ENCODE assay signal across 1 cellular context in genomic region chr22:21762712-21763581, GRCh38.
TF ChIP-seq lines count a peak whose summit lies in the region.

No MANE protein-coding gene starts in this region.

TF ChIP-seq in GM12878, 131 proteins besides CTCF, POLR2A, EP300 and RAD21 (continued from another document and continues in another):
- TF ChIP-seq EGR1 (IDR thresholded peaks at IDR 0.05; ENCODE audit: borderline replicate concordance in 1 of 2, low read depth in 2 of 2, low read length in 2 of 2) (peak in 1 of 2 experiments; percentile 26; a peak in 1 of 3 replicates), E2F8 (IDR thresholded peaks at IDR 0.05; ENCODE audit: low read depth, partially characterized antibody) (no peak), NR2F1 (conservative IDR thresholded peaks at IDR 0.05) (no peak; the same call in 1 of the 2 replicates), ZZZ3 (IDR thresholded peaks at IDR 0.05; ENCODE audit: control insufficient read depth, insufficient read length, low read depth) (no peak), POU2F2 (IDR thresholded peaks at IDR 0.05; ENCODE audit: borderline replicate concordance, low read depth, low read length) (peak; percentile 84; the same call in 2 of the 3 replicates), CHD2 (IDR thresholded peaks at IDR 0.05; ENCODE audit: borderline replicate concordance, low read depth, low read length) (no peak), BCL11A (IDR thresholded peaks at IDR 0.05; ENCODE audit: low read depth, low read length) (peak; percentile 80), FOXK2 (IDR thresholded peaks at IDR 0.05) (no peak), CREB1 (IDR thresholded peaks at IDR 0.05; ENCODE audit: low read depth) (no peak), PRDM15 (CRISPR knock-in tag; IDR thresholded peaks at IDR 0.05) (no peak), NRF1 (conservative IDR thresholded peaks at IDR 0.05; ENCODE audit: low read depth, low read length) (no peak), SRF (IDR thresholded peaks at IDR 0.05; ENCODE audit: low read depth in 2 of 2, low read length in 2 of 2) (no peak), MLLT1 (IDR thresholded peaks at IDR 0.05) (no peak), SREBF2 (IDR thresholded peaks at IDR 0.05; ENCODE audit: low read length) (no peak), TARDBP (IDR thresholded peaks at IDR 0.05; ENCODE audit: borderline replicate concordance) (no peak), PAX8 (IDR thresholded peaks at IDR 0.05) (no peak), ZNF384 (IDR thresholded peaks at IDR 0.05; ENCODE audit: borderline replicate concordance, low read depth, low read length) (peak; percentile 48; the same call in 1 of the 2 replicates), REST (IDR thresholded peaks at IDR 0.05; ENCODE audit: low read depth, low read length) (no peak), CREM (IDR thresholded peaks at IDR 0.05; ENCODE audit: low read depth) (peak; percentile 57; the same call in 1 of the 2 replicates), USF1 (IDR thresholded peaks at IDR 0.05; ENCODE audit: borderline replicate concordance, extremely low read length, insufficient read depth, low read depth, low read length) (no peak), PKNOX1 (IDR thresholded peaks at IDR 0.05) (peak; percentile 82), MXI1 (IDR thresholded peaks at IDR 0.05; ENCODE audit: low read depth, low read length) (peak; percentile 90), JUNB (IDR thresholded peaks at IDR 0.05) (peak; percentile 87), SIX5 (IDR thresholded peaks at IDR 0.05; ENCODE audit: low read depth, low read length, severe bottlenecking) (no peak), FOXM1 (IDR thresholded peaks at IDR 0.05; ENCODE audit: low read depth, low read length) (peak; percentile 53; the same call in 1 of the 2 replicates), SUPT20H (IDR thresholded peaks at IDR 0.05; ENCODE audit: borderline replicate concordance, control insufficient read depth, low read depth, low read length) (no peak), MYB (IDR thresholded peaks at IDR 0.05; ENCODE audit: borderline replicate concordance, low read depth, low read length) (0 out of 2 replicates have a peak, but pooled peaks have one; percentile 33), WRNIP1 (IDR thresholded peaks at IDR 0.05; ENCODE audit: borderline replicate concordance, low read depth, low read length) (no peak), CHD1 (IDR thresholded peaks at IDR 0.05; ENCODE audit: low read depth, low read length) (no peak), TCF7 (IDR thresholded peaks at IDR 0.05; ENCODE audit: borderline replicate concordance) (no peak), ATF7 (IDR thresholded peaks at IDR 0.05; ENCODE audit: low read depth) (peak; percentile 77), ZBTB40 (IDR thresholded peaks at IDR 0.05; ENCODE audit: borderline replicate concordance) (no peak), ELK1 (IDR thresholded peaks at IDR 0.05; ENCODE audit: low read depth, low read length) (no peak), IRF3 (IDR thresholded peaks at IDR 0.05) (no peak), CBX5 (IDR thresholded peaks at IDR 0.05; ENCODE audit: low read depth) (no peak), ZNF274 (IDR thresholded peaks at IDR 0.05; ENCODE audit: insufficient read depth, insufficient read length) (no peak), TBL1XR1 (IDR thresholded peaks at IDR 0.05; ENCODE audit: low read depth, low read length) (no peak), LARP7 (IDR thresholded peaks at IDR 0.05) (no peak), ASH2L (IDR thresholded peaks at IDR 0.05; ENCODE audit: borderline replicate concordance, low read depth) (no peak), NFYA (IDR thresholded peaks at IDR 0.05; ENCODE audit: borderline replicate concordance, low read depth, low read length) (no peak), KAT2A (conservative IDR thresholded peaks at IDR 0.05; ENCODE audit: control insufficient read depth, low read depth, low read length) (no peak)
